In genomic region chr16:80526418-80527061, GRCh38 we compare ENCODE assay signal across 8 cellular contexts. TPM values are rescaled to one million over a fixed set of nuclear protein-coding genes. Genes with fewer than 3 reads are reported as not detected.
DNase-seq lines count a peak whose midpoint lies in the region; ATAC-seq and TF ChIP-seq lines count a peak whose summit lies in the region.

No MANE protein-coding gene starts in this region.

- POLR2A ChIA-PET in RWPE1 (lab: Yijun Ruan, JAX; ENCODE audit: low non-redundant PET), result no interaction called here

- TF ChIP-seq CTCF in GM12872 (IDR thresholded peaks at IDR 0.05; ENCODE audit: insufficient read depth, low read depth, low read length) (peak; percentile 86), RWPE1 (conservative IDR thresholded peaks at IDR 0.05; ENCODE audit: low read depth) (peak; percentile 79)

- CTCF ChIA-PET in RWPE1 (lab: Yijun Ruan, JAX), result interaction anchor here (0.6 to 1.3 kb wide), 9 partner anchors 16 to 1256 kb away, joined by 3 to 4 read pairs (median 3); no protein-coding TSS in a partner anchor

- in situ Hi-C loops in ACHN (cut with HindIII; ENCODE audit: low pct_ligation_motif_present, low pct_unique_long_range_greater_than_20kb, low sequenced_read_pairs), result no loop called here

- DNase-seq in ACHN (peak; percentile 76), RWPE1 (ENCODE audit: low spot score) (peak; percentile 52), germinal center (ENCODE audit: low spot score) (peak; percentile 57), renal cortical epithelial cell (ENCODE audit: low read depth) (peak; percentile 60), cortex of kidney (lab: John Stamatoyannopoulos, UW) (no peak)
- peak; percentile 29 for DNase-seq in activated gamma-delta T cell treated with anti-CD3 and anti-CD28 coated beads, Interleukin-2, amount 50 U/mL, for 16 hours (ENCODE audit: low read depth)

- H3K27ac ChIP-seq in RWPE1, result no peak overlapping the region

- ATAC-seq in HG03565 (IDR thresholded peaks at IDR 0.05; ENCODE audit: unreplicated experiment), result peak; percentile 49

RNA-seq across cellular contexts. Expression of gene DYNLRB2, which starts 14.3 kb away (rescaled TPM):
- 7.2 TPM in 1 of 2 replicates, not detected in the other for total RNA-seq in renal cortical epithelial cell
